1 cellular context compared by ENCODE assay signal in the genomic region with DNA sequence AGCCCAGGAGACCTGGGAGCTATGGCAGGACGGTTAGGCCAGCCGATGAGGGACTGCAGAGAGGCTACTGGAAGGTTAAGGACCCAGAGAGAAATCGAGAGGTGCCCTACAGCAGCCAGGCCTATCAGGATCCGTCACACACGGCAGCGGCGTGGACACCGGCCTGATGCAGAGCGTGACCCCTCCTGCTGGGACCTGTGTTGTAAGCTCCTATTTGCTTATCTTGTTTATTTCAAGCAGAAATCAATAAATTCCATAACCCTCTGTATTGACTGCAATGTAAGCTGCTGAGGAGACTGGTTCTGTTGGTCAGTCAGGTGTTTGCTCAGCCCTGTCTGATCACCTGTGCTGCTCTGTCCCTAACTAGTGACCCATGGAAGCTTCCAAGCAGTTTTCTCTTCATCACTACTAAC.
TF ChIP-seq lines count a peak whose summit lies in the region.

No MANE protein-coding gene starts in this region.

TF ChIP-seq in HepG2, 621 proteins besides CTCF, POLR2A, EP300 and RAD21 (continued from another document and continues in another):
- TF ChIP-seq ZNF883 (CRISPR knock-in tag; IDR thresholded peaks at IDR 0.05; ENCODE audit: not compliant biosample characterization): no peak
- no peak for TF ChIP-seq PLSCR1 (CRISPR knock-in tag; IDR thresholded peaks at IDR 0.05; ENCODE audit: borderline replicate concordance)
- TF ChIP-seq, protein P1, sequence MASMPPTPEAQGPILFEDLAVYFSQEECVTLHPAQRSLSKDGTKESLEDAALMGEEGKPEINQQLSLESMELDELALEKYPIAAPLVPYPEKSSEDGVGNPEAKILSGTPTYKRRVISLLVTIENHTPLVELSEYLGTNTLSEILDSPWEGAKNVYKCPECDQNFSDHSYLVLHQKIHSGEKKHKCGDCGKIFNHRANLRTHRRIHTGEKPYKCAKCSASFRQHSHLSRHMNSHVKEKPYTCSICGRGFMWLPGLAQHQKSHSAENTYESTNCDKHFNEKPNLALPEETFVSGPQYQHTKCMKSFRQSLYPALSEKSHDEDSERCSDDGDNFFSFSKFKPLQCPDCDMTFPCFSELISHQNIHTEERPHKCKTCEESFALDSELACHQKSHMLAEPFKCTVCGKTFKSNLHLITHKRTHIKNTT (CRISPR knock-in tag; IDR thresholded peaks at IDR 0.05): no peak
- no peak for TF ChIP-seq ZNF589 (CRISPR knock-in tag; conservative IDR thresholded peaks at IDR 0.05)
- TF ChIP-seq ZNF703 (CRISPR knock-in tag; IDR thresholded peaks at IDR 0.05; ENCODE audit: borderline replicate concordance): no peak
- TF ChIP-seq, protein P2, sequence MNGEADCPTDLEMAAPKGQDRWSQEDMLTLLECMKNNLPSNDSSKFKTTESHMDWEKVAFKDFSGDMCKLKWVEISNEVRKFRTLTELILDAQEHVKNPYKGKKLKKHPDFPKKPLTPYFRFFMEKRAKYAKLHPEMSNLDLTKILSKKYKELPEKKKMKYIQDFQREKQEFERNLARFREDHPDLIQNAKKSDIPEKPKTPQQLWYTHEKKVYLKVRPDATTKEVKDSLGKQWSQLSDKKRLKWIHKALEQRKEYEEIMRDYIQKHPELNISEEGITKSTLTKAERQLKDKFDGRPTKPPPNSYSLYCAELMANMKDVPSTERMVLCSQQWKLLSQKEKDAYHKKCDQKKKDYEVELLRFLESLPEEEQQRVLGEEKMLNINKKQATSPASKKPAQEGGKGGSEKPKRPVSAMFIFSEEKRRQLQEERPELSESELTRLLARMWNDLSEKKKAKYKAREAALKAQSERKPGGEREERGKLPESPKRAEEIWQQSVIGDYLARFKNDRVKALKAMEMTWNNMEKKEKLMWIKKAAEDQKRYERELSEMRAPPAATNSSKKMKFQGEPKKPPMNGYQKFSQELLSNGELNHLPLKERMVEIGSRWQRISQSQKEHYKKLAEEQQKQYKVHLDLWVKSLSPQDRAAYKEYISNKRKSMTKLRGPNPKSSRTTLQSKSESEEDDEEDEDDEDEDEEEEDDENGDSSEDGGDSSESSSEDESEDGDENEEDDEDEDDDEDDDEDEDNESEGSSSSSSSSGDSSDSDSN (CRISPR knock-in tag; IDR thresholded peaks at IDR 0.05): peak; percentile 55; the same call in 1 of the 2 replicates
- no peak for TF ChIP-seq SUZ12 (IDR thresholded peaks at IDR 0.05; ENCODE audit: low read depth, low read length)
- no peak for TF ChIP-seq CHCHD3 (CRISPR knock-in tag; IDR thresholded peaks at IDR 0.05)
- TF ChIP-seq RCOR2 (CRISPR knock-in tag; IDR thresholded peaks at IDR 0.05): peak; percentile 58; the same call in 1 of the 2 replicates
- peak; percentile 53; the same call in 1 of the 2 replicates for TF ChIP-seq IKZF5 (CRISPR knock-in tag; IDR thresholded peaks at IDR 0.05)
- no peak for TF ChIP-seq SMYD3 (CRISPR knock-in tag; IDR thresholded peaks at IDR 0.05)
- TF ChIP-seq ZSCAN21 (CRISPR knock-in tag; IDR thresholded peaks at IDR 0.05; ENCODE audit: borderline replicate concordance): no peak
- TF ChIP-seq, protein P3, sequence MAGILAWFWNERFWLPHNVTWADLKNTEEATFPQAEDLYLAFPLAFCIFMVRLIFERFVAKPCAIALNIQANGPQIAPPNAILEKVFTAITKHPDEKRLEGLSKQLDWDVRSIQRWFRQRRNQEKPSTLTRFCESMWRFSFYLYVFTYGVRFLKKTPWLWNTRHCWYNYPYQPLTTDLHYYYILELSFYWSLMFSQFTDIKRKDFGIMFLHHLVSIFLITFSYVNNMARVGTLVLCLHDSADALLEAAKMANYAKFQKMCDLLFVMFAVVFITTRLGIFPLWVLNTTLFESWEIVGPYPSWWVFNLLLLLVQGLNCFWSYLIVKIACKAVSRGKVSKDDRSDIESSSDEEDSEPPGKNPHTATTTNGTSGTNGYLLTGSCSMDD (CRISPR knock-in tag; IDR thresholded peaks at IDR 0.05): no peak
- no peak for TF ChIP-seq USF2 (IDR thresholded peaks at IDR 0.05; ENCODE audit: low read depth, low read length)
- TF ChIP-seq USF2 (CRISPR knock-in tag; IDR thresholded peaks at IDR 0.05; ENCODE audit: borderline replicate concordance): 0 out of 2 replicates have a peak, but pooled peaks have one; percentile 25
- peak; percentile 96 for TF ChIP-seq FOXP1 (IDR thresholded peaks at IDR 0.05)
- TF ChIP-seq FOXP1 (CRISPR knock-in tag; IDR thresholded peaks at IDR 0.05): peak; percentile 97
- no peak for TF ChIP-seq TAF1 (CRISPR knock-in tag; IDR thresholded peaks at IDR 0.05)
- TF ChIP-seq DBP (CRISPR knock-in tag; IDR thresholded peaks at IDR 0.05; ENCODE audit: not compliant biosample characterization): no peak
- TF ChIP-seq ZNF879 (CRISPR knock-in tag; IDR thresholded peaks at IDR 0.05): no peak
- peak; percentile 83 for TF ChIP-seq MIXL1 (CRISPR knock-in tag; IDR thresholded peaks at IDR 0.05)
- TF ChIP-seq ZBTB38 (CRISPR knock-in tag; IDR thresholded peaks at IDR 0.05): peak; percentile 100
- TF ChIP-seq PHF20 (CRISPR knock-in tag; IDR thresholded peaks at IDR 0.05): no peak
- no peak for TF ChIP-seq PAF1 (CRISPR knock-in tag; IDR thresholded peaks at IDR 0.05)
- TF ChIP-seq ZFP91 (CRISPR knock-in tag; IDR thresholded peaks at IDR 0.05; ENCODE audit: borderline replicate concordance): peak; percentile 61; the same call in 1 of the 2 replicates
- TF ChIP-seq THAP11 (CRISPR knock-in tag; IDR thresholded peaks at IDR 0.05): peak; percentile 61; the same call in 1 of the 2 replicates
- TF ChIP-seq NFKB2 (CRISPR knock-in tag; IDR thresholded peaks at IDR 0.05; ENCODE audit: borderline replicate concordance): peak; percentile 34; the same call in 1 of the 2 replicates
- TF ChIP-seq KMT2A (CRISPR knock-in tag; IDR thresholded peaks at IDR 0.05): peak; percentile 56; the same call in 1 of the 2 replicates
- no peak for TF ChIP-seq PBX2 (CRISPR knock-in tag; IDR thresholded peaks at IDR 0.05)
- TF ChIP-seq ADNP (CRISPR knock-in tag; IDR thresholded peaks at IDR 0.05): no peak
- no peak for TF ChIP-seq ZNF569 (CRISPR knock-in tag; IDR thresholded peaks at IDR 0.05; ENCODE audit: borderline replicate concordance)
- TF ChIP-seq, protein P4, sequence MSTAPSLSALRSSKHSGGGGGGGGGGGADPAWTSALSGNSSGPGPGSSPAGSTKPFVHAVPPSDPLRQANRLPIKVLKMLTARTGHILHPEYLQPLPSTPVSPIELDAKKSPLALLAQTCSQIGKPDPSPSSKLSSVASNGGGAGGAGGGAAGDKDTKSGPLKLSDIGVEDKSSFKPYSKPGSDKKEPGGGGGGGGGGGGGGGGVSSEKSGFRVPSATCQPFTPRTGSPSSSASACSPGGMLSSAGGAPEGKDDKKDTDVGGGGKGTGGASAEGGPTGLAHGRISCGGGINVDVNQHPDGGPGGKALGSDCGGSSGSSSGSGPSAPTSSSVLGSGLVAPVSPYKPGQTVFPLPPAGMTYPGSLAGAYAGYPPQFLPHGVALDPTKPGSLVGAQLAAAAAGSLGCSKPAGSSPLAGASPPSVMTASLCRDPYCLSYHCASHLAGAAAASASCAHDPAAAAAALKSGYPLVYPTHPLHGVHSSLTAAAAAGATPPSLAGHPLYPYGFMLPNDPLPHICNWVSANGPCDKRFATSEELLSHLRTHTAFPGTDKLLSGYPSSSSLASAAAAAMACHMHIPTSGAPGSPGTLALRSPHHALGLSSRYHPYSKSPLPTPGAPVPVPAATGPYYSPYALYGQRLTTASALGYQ (CRISPR knock-in tag; IDR thresholded peaks at IDR 0.05): peak; percentile 64; the same call in 1 of the 2 replicates
- TF ChIP-seq EEA1 (CRISPR knock-in tag; IDR thresholded peaks at IDR 0.05; ENCODE audit: borderline replicate concordance): no peak
